8 cellular contexts compared by ENCODE assay signal in the genomic region with DNA sequence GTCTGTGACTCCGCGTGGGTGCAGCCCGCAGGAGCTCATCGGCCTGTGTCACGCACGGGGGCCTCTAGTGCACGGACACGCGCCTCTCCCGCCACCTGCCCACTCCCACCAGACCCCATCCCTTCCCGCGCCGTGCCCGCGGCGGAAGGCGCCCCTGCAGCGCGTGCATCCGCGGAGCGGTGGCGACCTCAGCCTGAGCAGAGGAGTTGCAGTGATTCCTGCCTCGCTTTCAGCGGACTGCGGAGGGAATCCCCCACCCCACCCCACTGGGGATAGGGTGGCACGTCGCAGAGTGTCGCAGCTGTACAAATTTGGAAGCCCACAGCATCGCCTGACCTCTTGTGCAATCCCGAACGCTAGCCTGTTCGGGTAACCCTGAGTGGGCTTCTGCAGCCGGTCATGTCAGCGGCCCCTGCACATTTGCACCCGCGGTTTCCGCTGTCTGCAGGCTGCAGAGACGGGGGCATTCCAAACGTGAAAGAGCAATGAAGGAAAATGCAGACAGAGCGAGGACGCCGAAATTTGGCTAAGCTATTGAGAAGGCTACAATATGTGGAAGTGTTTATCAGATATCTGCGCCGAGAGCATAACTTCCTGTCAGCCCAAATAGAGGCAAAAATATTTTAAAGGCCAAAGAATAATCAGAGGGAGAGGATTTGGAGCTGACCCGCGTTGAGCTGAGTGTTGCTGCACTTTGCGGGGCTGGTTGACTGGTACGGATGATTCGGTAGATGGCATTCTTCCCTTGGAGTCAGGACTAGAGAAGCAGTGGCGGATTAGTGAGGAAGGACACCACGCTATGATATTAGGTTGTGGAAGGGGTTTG. TPM values are rescaled to one million over a fixed set of nuclear protein-coding genes. Genes with fewer than 3 reads are reported as not detected.
DNase-seq lines count a peak whose midpoint lies in the region; ATAC-seq and TF ChIP-seq lines count a peak whose summit lies in the region.

No MANE protein-coding gene starts in this region.

- peak overlapping the region; percentile 89 for H3K4me2 ChIP-seq in neuronal stem cell (ENCODE audit: insufficient read depth, low read length, poor library complexity, severe bottlenecking)

- H3K9me3 ChIP-seq in CD4-positive, alpha-beta memory T cell (ENCODE audit: control insufficient read depth in 1 of 2, low read length in 2 of 2) = no peaks in the 10 kb centered on the region
- H3K9me3 ChIP-seq in neuronal stem cell (replicated peaks in 1 of 2; ENCODE audit: control insufficient read depth in 2 of 2, insufficient read depth in 1 of 2, low read depth in 1 of 2, low read length in 2 of 2) = no peaks in the 10 kb centered on the region

- no CpG with 5 or more reads among the region's 52 CpGs for WGBS in neuronal stem cell (ENCODE audit: extremely low coverage in 2 of 2, insufficient read length in 2 of 2, insufficient replicate concordance in 1 of 2), 2 donors

- H3K27ac Mint-ChIP-seq in CD4-positive, alpha-beta memory T cell = no peak overlapping the region
- no peak overlapping the region for H3K27ac Mint-ChIP-seq in activated CD8-positive, alpha-beta T cell treated with anti-CD3 and anti-CD28 coated beads, Interleukin-2, amount 10 ng/mL, durations not matched to agents 7 days and 5 days
- no peak overlapping the region for H3K27ac Mint-ChIP-seq in glutamatergic neuron (ENCODE audit: unreplicated experiment)

- H3K27me3 Mint-ChIP-seq in CD4-positive, alpha-beta memory T cell = peaks cover 34 to 36% of the 10 kb centered on the region in 2 donors
- H3K27me3 Mint-ChIP-seq in activated CD8-positive, alpha-beta T cell treated with anti-CD3 and anti-CD28 coated beads, Interleukin-2, amount 10 ng/mL, durations not matched to agents 7 days and 5 days (ENCODE audit: low read depth) = peaks cover 60% of the 10 kb centered on the region
- peaks cover 30% of the 10 kb centered on the region for H3K27me3 Mint-ChIP-seq in glutamatergic neuron (ENCODE audit: unreplicated experiment)

- H3K79me1 ChIP-seq in neuronal stem cell (ENCODE audit: low read depth, low read length) = no peaks in the 10 kb centered on the region

- no peak overlapping the region for H2BK12ac ChIP-seq in neuronal stem cell (ENCODE audit: low read length)

- no peaks in the 10 kb centered on the region for H3K36me3 Mint-ChIP-seq in CD4-positive, alpha-beta memory T cell
- H3K36me3 Mint-ChIP-seq in activated CD8-positive, alpha-beta T cell treated with anti-CD3 and anti-CD28 coated beads, Interleukin-2, amount 10 ng/mL, durations not matched to agents 7 days and 5 days (ENCODE audit: low read depth) = no peaks in the 10 kb centered on the region
- no peaks in the 10 kb centered on the region for H3K36me3 Mint-ChIP-seq in glutamatergic neuron (ENCODE audit: unreplicated experiment)

- intact Hi-C loops in CD4-positive, alpha-beta memory T cell (cut with micrococcal nuclease) = no loop called here

- DNase-seq in CD4-positive, alpha-beta memory T cell = no peak
- DNase-seq in HuH-7.5 (ENCODE audit: low spot score) = peak; percentile 16
- no peak for DNase-seq in activated CD8-positive, alpha-beta T cell treated with anti-CD3 and anti-CD28 coated beads, Interleukin-2, amount 10 ng/mL, durations not matched to agents 7 days and 5 days
- DNase-seq in glutamatergic neuron = peak; percentile 11
- DNase-seq in neuronal stem cell (ENCODE audit: low spot score) = peak; percentile 47
- no peak for DNase-seq in NCI-H1105 treated with DMSO at 0.1 percent for 48 hours (lab: John Stamatoyannopoulos, UW)
- DNase-seq in RKO (ENCODE audit: low spot score) = no peak

- H3K9me3 Mint-ChIP-seq in CD4-positive, alpha-beta memory T cell = peaks cover 0 to 4% (median 0%) of the 10 kb centered on the region in 8 donors
- H3K9me3 Mint-ChIP-seq in activated CD8-positive, alpha-beta T cell treated with anti-CD3 and anti-CD28 coated beads, Interleukin-2, amount 10 ng/mL, durations not matched to agents 7 days and 5 days (ENCODE audit: insufficient read depth) = no peaks in the 10 kb centered on the region
- H3K9me3 Mint-ChIP-seq in glutamatergic neuron (ENCODE audit: unreplicated experiment) = peaks cover 2% of the 10 kb centered on the region

- H3K18ac ChIP-seq in neuronal stem cell (ENCODE audit: low read length) = peak overlapping the region; percentile 91

- peaks cover 21% of the 10 kb centered on the region for H3K27me3 ChIP-seq in CD4-positive, alpha-beta memory T cell (ENCODE audit: insufficient read depth, low read length)
- peaks cover 4 to 74% (median 50%) of the 10 kb centered on the region in 3 experiments for H3K27me3 ChIP-seq in neuronal stem cell (ENCODE audit: control insufficient read depth in 3 of 3, insufficient read depth in 3 of 3, low read depth in 1 of 3, low read length in 3 of 3)

- no peak overlapping the region for H2BK15ac ChIP-seq in neuronal stem cell (ENCODE audit: low read length)

- no peak overlapping the region for H2AK5ac ChIP-seq in neuronal stem cell (ENCODE audit: low read depth, low read length)

- H3K36me3 ChIP-seq in CD4-positive, alpha-beta memory T cell (ENCODE audit: insufficient read depth, low read length) = no peaks in the 10 kb centered on the region
- H3K36me3 ChIP-seq in neuronal stem cell (replicated peaks in 1 of 2; ENCODE audit: control insufficient read depth in 2 of 2, insufficient read depth in 2 of 2, low read length in 2 of 2) = no peaks in the 10 kb centered on the region

- TF ChIP-seq CTCF in glutamatergic neuron (IDR thresholded peaks at IDR 0.05; ENCODE audit: partially characterized antibody, unreplicated experiment) = no peak

- peak overlapping the region in 1 of 2 donors; percentile 29 for H3K4me3 ChIP-seq in CD4-positive, alpha-beta memory T cell (ENCODE audit: low read length in 2 of 2)
- peak overlapping the region; percentile 45 to 94 for H3K4me3 ChIP-seq in neuronal stem cell (ENCODE audit: low read length in 2 of 2)

- peaks cover 14% of the 10 kb centered on the region for H3K4me1 ChIP-seq in CD4-positive, alpha-beta memory T cell (ENCODE audit: insufficient read depth, low read length)
- H3K4me1 ChIP-seq in neuronal stem cell (ENCODE audit: control insufficient read depth in 2 of 2, insufficient read depth in 1 of 2, low read depth in 1 of 2, low read length in 2 of 2) = peaks cover 2 to 6% of the 10 kb centered on the region in 2 donors

- peaks cover 7 to 17% (median 12%) of the 10 kb centered on the region in 4 donors for H3K4me1 Mint-ChIP-seq in CD4-positive, alpha-beta memory T cell
- H3K4me1 Mint-ChIP-seq in activated CD8-positive, alpha-beta T cell treated with anti-CD3 and anti-CD28 coated beads, Interleukin-2, amount 10 ng/mL, durations not matched to agents 7 days and 5 days (ENCODE audit: low read depth) = peaks cover 16% of the 10 kb centered on the region
- H3K4me1 Mint-ChIP-seq in glutamatergic neuron (ENCODE audit: low read depth, unreplicated experiment) = no peaks in the 10 kb centered on the region

- H3K4me3 Mint-ChIP-seq in CD4-positive, alpha-beta memory T cell = peak overlapping the region; percentile 53 to 83 (median 64)
- peak overlapping the region; percentile 51 for H3K4me3 Mint-ChIP-seq in activated CD8-positive, alpha-beta T cell treated with anti-CD3 and anti-CD28 coated beads, Interleukin-2, amount 10 ng/mL, durations not matched to agents 7 days and 5 days
- H3K4me3 Mint-ChIP-seq in glutamatergic neuron (ENCODE audit: unreplicated experiment) = peak overlapping the region; percentile 87

- no peak overlapping the region for H2BK120ac ChIP-seq in neuronal stem cell (ENCODE audit: low read depth, low read length)

- no peak overlapping the region for H2BK5ac ChIP-seq in neuronal stem cell (ENCODE audit: low read length)

- peak overlapping the region; percentile 96 for H2AFZ ChIP-seq in neuronal stem cell (ENCODE audit: low read length)

- H3K4ac ChIP-seq in neuronal stem cell (ENCODE audit: low read length) = no peak overlapping the region

- peak overlapping the region; percentile 68 for H3K23ac ChIP-seq in neuronal stem cell (ENCODE audit: low read depth, low read length, poor library complexity)

- POLR2A ChIA-PET in CD4-positive, alpha-beta memory T cell (lab: Charles Lee; ENCODE audit: partially characterized antibody) = no interaction called here
- POLR2A ChIA-PET in activated CD8-positive, alpha-beta T cell treated with anti-CD3 and anti-CD28 coated beads, Interleukin-2, amount 10 ng/mL, durations not matched to agents 7 days and 5 days (lab: Charles Lee) = no interaction called here

- ATAC-seq in GM19468 (IDR thresholded peaks at IDR 0.05; ENCODE audit: extremely low read depth, unreplicated experiment) = peak; percentile 5
- peak; percentile 28 for ATAC-seq in activated CD8-positive, alpha-beta T cell treated with anti-CD3 and anti-CD28 coated beads, Interleukin-2, amount 10 ng/mL, durations not matched to agents 7 days and 5 days

- CTCF ChIA-PET in CD4-positive, alpha-beta memory T cell (lab: Charles Lee; ENCODE audit: partially characterized antibody) = no interaction called here
- CTCF ChIA-PET in activated CD8-positive, alpha-beta T cell treated with anti-CD3 and anti-CD28 coated beads, Interleukin-2, amount 10 ng/mL, durations not matched to agents 7 days and 5 days (lab: Charles Lee) = no interaction called here

- H3K27ac ChIP-seq in CD4-positive, alpha-beta memory T cell (ENCODE audit: low read depth, low read length) = no peak overlapping the region
- H3K27ac ChIP-seq in neuronal stem cell (replicated peaks; ENCODE audit: low read length) = no peak overlapping the region

- H4K91ac ChIP-seq in neuronal stem cell (ENCODE audit: low read depth, low read length, poor library complexity) = no peak overlapping the region

- no peak overlapping the region for H4K8ac ChIP-seq in neuronal stem cell (ENCODE audit: low read depth, low read length)

- H3K9ac ChIP-seq in neuronal stem cell (ENCODE audit: low read depth, low read length, poor library complexity) = peak overlapping the region; percentile 87

- no peak overlapping the region for H3K14ac ChIP-seq in neuronal stem cell (ENCODE audit: low read length)

RNA-seq across cellular contexts. Expression of a gene that starts 0.6 kb away (rescaled TPM):
- total RNA-seq in CD4-positive, alpha-beta memory T cell = under 1 TPM; 0.09 to 0.17 TPM
- polyA plus RNA-seq in CD4-positive, alpha-beta memory T cell = under 1 TPM in 1 of 2 donors, not detected in 1; 0.04 TPM
- total RNA-seq in activated CD8-positive, alpha-beta T cell treated with anti-CD3 and anti-CD28 coated beads, Interleukin-2, amount 10 ng/mL, durations not matched to agents 7 days and 5 days = under 1 TPM in 1 of 2 experiments, not detected in 1; 0.08 TPM
- not detected for total RNA-seq in glutamatergic neuron (ENCODE audit: unreplicated experiment)
- polyA plus RNA-seq in neuronal stem cell (2013, experiment 1 of 2) = 0.01 TPM
- polyA plus RNA-seq in neuronal stem cell (2013, experiment 2 of 2) = 0.03 TPM

Comparison
In these comparisons a context has a peak if more than half of its experiments do, and no peak if none do; other contexts are left out.
1. DNase-seq: peak in HuH-7.5 (single experiment), glutamatergic neuron (single experiment) and neuronal stem cell (single experiment); none in CD4-positive, alpha-beta memory T cell (0 of 5), activated CD8-positive, alpha-beta T cell treated with anti-CD3 and anti-CD28 coated beads, Interleukin-2, amount 10 ng/mL, durations not matched to agents 7 days and 5 days (single experiment), NCI-H1105 treated with DMSO at 0.1 percent for 48 hours (single experiment) and RKO (single experiment).
2. Peak in every context shown above with its lines, with median percentiles within 50 percentile points of each other: H3K4me3 Mint-ChIP-seq.